Comparison of ENCODE assay signal across 16 cellular contexts in genomic region chr18:77397617-77398016, GRCh38.
DNase-seq lines count a peak whose midpoint lies in the region; ATAC-seq lines count a peak whose summit lies in the region.
"Had no signal": no experiment of that assay in that cellular context is flagged by ENCODE, and none has a peak within 500 bp of the region (broad histone marks: within the 10 kb centered on the region; RNA-seq: fewer than 3 reads in every experiment).

No MANE protein-coding gene starts in this region.

- H3K27me3 ChIP-seq in mucosa of rectum (ENCODE audit: control insufficient read depth in 2 of 2, insufficient read depth in 2 of 2, low read length in 2 of 2), result no peaks in the 10 kb centered on the region
- H3K27me3 ChIP-seq: BLaER1 had no signal

- DNase-seq in Caki2 (ENCODE audit: low read depth) (peak; percentile 1), kidney tubule cell (ENCODE audit: low spot score) (peak; percentile 5), retina (peak; percentile 14), Kasumi-1 (lab: John Stamatoyannopoulos, UW) (no peak)
- no peak for DNase-seq in activated CD8-positive, alpha-beta memory T cell treated with anti-CD3 and anti-CD28 coated beads for 24 hours
- DNase-seq: Calu3; CD4-positive, alpha-beta memory T cell; DMS79 treated with DMSO at 0.1 percent for 48 hours; GF-D8; H9 had no signal

- no peaks in the 10 kb centered on the region for H3K9me3 ChIP-seq in mucosa of rectum (ENCODE audit: control insufficient read depth in 2 of 2, low read length in 2 of 2)
- H3K9me3 ChIP-seq: A549, BLaER1 had no signal

- no peaks in the 10 kb centered on the region for H3K36me3 ChIP-seq in mucosa of rectum (ENCODE audit: control insufficient read depth in 2 of 2, insufficient read depth in 2 of 2, low read length in 2 of 2)
- H3K36me3 ChIP-seq: BLaER1 had no signal

- ATAC-seq in HG03342 (IDR thresholded peaks at IDR 0.05; ENCODE audit: unreplicated experiment), result no peak
- ATAC-seq: A549, HepG2 had no signal

- no peak overlapping the region for H3K9ac ChIP-seq in mucosa of rectum (ENCODE audit: low read depth in 1 of 2, low read length in 2 of 2)
- H3K9ac ChIP-seq: BLaER1 had no signal

- H3K4me1 ChIP-seq in mucosa of rectum (ENCODE audit: control insufficient read depth in 2 of 2, insufficient read depth in 2 of 2, low read length in 2 of 2), result peaks cover 0 to 17% of the 10 kb centered on the region in 2 donors
- H3K4me1 ChIP-seq: A549, BLaER1 had no signal

- no peak overlapping the region for H3K4me3 ChIP-seq in mucosa of rectum (ENCODE audit: low read length in 2 of 2)
- H3K4me3 ChIP-seq: A549, BLaER1 had no signal

- in situ Hi-C loops in Caki2 (cut with HindIII; ENCODE audit: low pct_unique_long_range_greater_than_20kb, low sequenced_read_pairs), result no loop called here

- peak overlapping the region; percentile 28 to 57 for H3K27ac ChIP-seq in mucosa of rectum (ENCODE audit: low read depth in 2 of 2, low read length in 2 of 2)
- H3K27ac ChIP-seq: 22Rv1, A549, BLaER1 had no signal

Comparison
In these comparisons a context has a peak if more than half of its experiments do, and no peak if none do; other contexts are left out.
1. DNase-seq: peak in Caki2 (single experiment), kidney tubule cell (single experiment) and retina (single experiment); none in Kasumi-1 (0 of 2) and activated CD8-positive, alpha-beta memory T cell treated with anti-CD3 and anti-CD28 coated beads for 24 hours (single experiment).